32 cellular contexts compared by ENCODE assay signal in the genomic region with DNA sequence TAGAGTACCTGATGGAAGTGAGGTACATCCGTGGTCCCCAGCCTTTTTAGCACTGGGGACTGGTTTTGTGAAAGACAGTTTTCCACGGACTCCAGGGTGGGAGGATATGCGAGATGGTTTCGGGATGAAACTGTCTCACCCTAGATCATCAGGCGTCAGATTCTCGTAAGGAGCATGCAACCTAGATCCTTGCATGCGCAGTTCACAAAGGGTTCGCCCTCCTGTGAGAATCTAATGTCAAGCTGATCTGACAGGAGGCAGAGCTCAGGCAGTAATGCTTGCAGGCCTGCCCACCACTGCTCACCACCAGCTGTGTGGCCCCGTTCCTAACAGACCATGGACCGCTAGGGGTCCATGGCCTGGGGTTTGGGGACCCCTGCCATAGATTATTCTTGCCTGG. TPM values are rescaled to one million over a fixed set of nuclear protein-coding genes. Genes with fewer than 3 reads are reported as not detected.
DNase-seq lines count a peak whose midpoint lies in the region; ATAC-seq, FAIRE-seq and TF ChIP-seq lines count a peak whose summit lies in the region.
"Had no signal": no experiment of that assay in that cellular context is flagged by ENCODE, and none has a peak within 500 bp of the region (broad histone marks: within the 10 kb centered on the region; RNA-seq: fewer than 3 reads in every experiment).

No MANE protein-coding gene starts in this region.

- ATAC-seq in activated T-cell treated with anti-CD3 and anti-CD28 coated beads, Interleukin-2, amount 50 U/mL, for 72 hours (replicated peaks in 1 of 2) = no peak
- no peak for ATAC-seq in T-cell (replicated peaks in 1 of 4)
- no peak for ATAC-seq in stimulated activated naive B cell treated with anti-CD40 and anti-IgM and Interleukin-4, amounts not matched to agents 10 μg/mL and 1 μg/mL and 100 μg/mL, for 72 hours (replicated peaks)
- ATAC-seq: activated T-cell treated with anti-CD3 and anti-CD28 coated beads, Interleukin-2, amount 50 U/mL, for 4 hours; foreskin keratinocyte had no signal

- H4K5ac ChIP-seq in H1 (ENCODE audit: insufficient read length, low read depth, low read length) = no peak overlapping the region

- no peak for TF ChIP-seq EP300 in H1 (IDR thresholded peaks at IDR 0.05; ENCODE audit: borderline replicate concordance in 1 of 2, low read depth in 2 of 2, low read length in 2 of 2)

- no peaks in the 10 kb centered on the region for H3K9me3 ChIP-seq in H1 (ENCODE audit: insufficient read depth in 2 of 2, low read depth in 1 of 2, low read length in 1 of 2)
- H3K9me3 ChIP-seq: HAP-1, prostate gland, sigmoid colon had no signal

- H3K4me2 ChIP-seq in H1 (ENCODE audit: insufficient read depth in 1 of 2, low read depth in 2 of 2, low read length in 2 of 2) = peak overlapping the region in 1 of 2 experiments; percentile 18; a peak in 1 of 4 replicates

- H3K79me2 ChIP-seq in H1 (ENCODE audit: control insufficient read depth in 1 of 2, insufficient read depth in 2 of 2, low read length in 2 of 2) = peaks cover 83 to 100% of the 10 kb centered on the region in 2 experiments

- no peak for FAIRE-seq in H1 (lab: Jason Lieb, UNC)
- FAIRE-seq: GM18507 had no signal

- no peak overlapping the region for H2AFZ ChIP-seq in H1 (ENCODE audit: low read length)

- H2AK5ac ChIP-seq in H1 (ENCODE audit: low read depth, low read length) = no peak overlapping the region

- H4K20me1 ChIP-seq in H1 (replicated peaks in 1 of 2; ENCODE audit: control insufficient read depth in 1 of 2, insufficient read depth in 2 of 2, low read length in 2 of 2) = peaks cover 45 to 49% of the 10 kb centered on the region in 2 experiments

- H3K18ac ChIP-seq in H1 (ENCODE audit: extremely low read depth, low read length) = 0 out of 2 replicates have a peak overlapping the region, but pooled peaks have one; percentile 38

- no peak for TF ChIP-seq POLR2A in H1 (IDR thresholded peaks at IDR 0.05; ENCODE audit: control extremely low read depth in 1 of 2, low read depth in 2 of 2, low read length in 2 of 2)

- no peak overlapping the region for H2BK20ac ChIP-seq in H1 (ENCODE audit: low read length)

- H3K27me3 ChIP-seq in H1 (replicated peaks in 1 of 4; ENCODE audit: control insufficient read depth in 3 of 4, extremely low read depth in 1 of 4, insufficient read depth in 3 of 4, low read length in 3 of 4) = no peaks in the 10 kb centered on the region
- H3K27me3 ChIP-seq: esophagus squamous epithelium, foreskin keratinocyte, sigmoid colon had no signal

- no peaks in the 10 kb centered on the region for H3K27me3 Mint-ChIP-seq in activated T-cell treated with anti-CD3 and anti-CD28 coated beads, Interleukin-2, amount 50 U/mL, for 72 hours (ENCODE audit: low read depth)
- H3K27me3 Mint-ChIP-seq in T-cell = no peaks in the 10 kb centered on the region
- no peaks in the 10 kb centered on the region for H3K27me3 Mint-ChIP-seq in stimulated activated naive B cell treated with anti-CD40 and anti-IgM and Interleukin-4, amounts not matched to agents 10 μg/mL and 1 μg/mL and 100 μg/mL, for 72 hours
- H3K27me3 Mint-ChIP-seq: brain, type B pancreatic cell had no signal

- no peak overlapping the region for H3K14ac ChIP-seq in H1 (ENCODE audit: insufficient read length)

- H3K4me1 Mint-ChIP-seq in activated T-cell treated with anti-CD3 and anti-CD28 coated beads, Interleukin-2, amount 50 U/mL, for 72 hours (ENCODE audit: low read depth) = peaks cover 99% of the 10 kb centered on the region
- H3K4me1 Mint-ChIP-seq in T-cell = peaks cover 90 to 93% (median 93%) of the 10 kb centered on the region in 3 donors
- H3K4me1 Mint-ChIP-seq in stimulated activated naive B cell treated with anti-CD40 and anti-IgM and Interleukin-4, amounts not matched to agents 10 μg/mL and 1 μg/mL and 100 μg/mL, for 72 hours = peaks cover 54 to 84% of the 10 kb centered on the region in 2 donors

- no peak overlapping the region for H2BK5ac ChIP-seq in H1 (ENCODE audit: low read depth, low read length)

- H2BK15ac ChIP-seq in H1 (ENCODE audit: low read length) = no peak overlapping the region

- in situ Hi-C loops in GM13976 (cut with MboI; ENCODE audit: low sequenced_read_pairs, unreplicated experiment) = no loop called here

- H3K4ac ChIP-seq in H1 (replicated peaks; ENCODE audit: insufficient read length, low read depth, low read length) = no peak overlapping the region

- WGBS in H1 (ENCODE audit: extremely low coverage in 1 of 2, insufficient coverage in 1 of 2, insufficient read length in 1 of 2, insufficient replicate concordance in 2 of 2, low coverage in 1 of 2, low lambda C conversion rate in 2 of 2, missing lambda C conversion rate in 1 of 2), 2 experiments = 88% methylated on average over 10 of the region's 10 CpGs; no CpG with 5 or more reads in 1 of the 2 experiments

- peak overlapping the region; percentile 20 to 63 for H3K4me3 Mint-ChIP-seq in activated T-cell treated with anti-CD3 and anti-CD28 coated beads, Interleukin-2, amount 50 U/mL, for 72 hours
- H3K4me3 Mint-ChIP-seq in T-cell = peak overlapping the region in 1 of 3 donors; percentile 47
- no peak overlapping the region for H3K4me3 Mint-ChIP-seq in stimulated activated naive B cell treated with anti-CD40 and anti-IgM and Interleukin-4, amounts not matched to agents 10 μg/mL and 1 μg/mL and 100 μg/mL, for 72 hours
- H3K4me3 Mint-ChIP-seq: activated T-cell treated with anti-CD3 and anti-CD28 coated beads, Interleukin-2, amount 50 U/mL, for 4 hours; brain; T-helper 2 cell treated with Interferon-gamma antibody and Interleukin-4, amounts not matched to agents 5 μg/mL and 100 μg/mL, for 36 hours; type B pancreatic cell had no signal

- peaks cover 28% of the 10 kb centered on the region for H3K79me1 ChIP-seq in H1 (ENCODE audit: low read depth, low read length)

- H2BK12ac ChIP-seq in H1 (ENCODE audit: low read depth, low read length) = no peak overlapping the region

- H3K4me1 ChIP-seq in H1 (replicated peaks in 1 of 4; ENCODE audit: control insufficient read depth in 3 of 4, insufficient read depth in 4 of 4, low read length in 3 of 4) = peaks cover 3 to 15% (median 13%) of the 10 kb centered on the region in 4 experiments
- H3K4me1 ChIP-seq: HAP-1, prostate gland had no signal

- POLR2A ChIA-PET in T-cell (lab: Charles Lee) (no interaction called here), H1 (lab: Charles Lee; ENCODE audit: partially characterized antibody) (interaction anchor here (0.6 kb wide), 1 partner anchor 31 kb away, joined by 3 read pairs; no protein-coding TSS in a partner anchor)

- peak overlapping the region; percentile 88 for H3K27ac Mint-ChIP-seq in activated T-cell treated with anti-CD3 and anti-CD28 coated beads, Interleukin-2, amount 50 U/mL, for 72 hours
- peak overlapping the region; percentile 73 to 84 for H3K27ac Mint-ChIP-seq in T-cell
- H3K27ac Mint-ChIP-seq in stimulated activated naive B cell treated with anti-CD40 and anti-IgM and Interleukin-4, amounts not matched to agents 10 μg/mL and 1 μg/mL and 100 μg/mL, for 72 hours = peak overlapping the region; percentile 31

- no peak overlapping the region for H3K4me3 ChIP-seq in H1 (ENCODE audit: extremely low read depth in 1 of 4, insufficient read depth in 2 of 4, low read depth in 3 of 4, low read length in 4 of 4)
- H3K4me3 ChIP-seq: esophagus squamous epithelium, HAP-1, prostate gland, sigmoid colon had no signal

- no peak for DNase-seq in activated T-cell treated with anti-CD3 and anti-CD28 coated beads, Interleukin-2, amount 50 U/mL, for 72 hours
- DNase-seq in activated T-cell treated with anti-CD3 and anti-CD28 coated beads, Interleukin-2, amount 50 U/mL, for 1 hour = no peak
- DNase-seq in T-cell = no peak
- no peak for DNase-seq in H1 (ENCODE audit: low read depth in 1 of 2, low spot score in 2 of 2)
- no peak for DNase-seq in stimulated activated naive B cell treated with anti-CD40 and anti-IgM and Interleukin-4, amounts not matched to agents 10 μg/mL and 1 μg/mL and 100 μg/mL, for 72 hours
- no peak for DNase-seq in GM13976 (ENCODE audit: low spot score)
- no peak for DNase-seq in SKM-1 treated with dmso at 0.1 percent for 144 hours (lab: John Stamatoyannopoulos, UW; ENCODE audit: unreplicated experiment)
- no peak for DNase-seq in NCI-H82 treated with DMSO at 0.1 percent for 48 hours (lab: John Stamatoyannopoulos, UW; ENCODE audit: unreplicated experiment)
- DNase-seq: activated T-cell treated with anti-CD3 and anti-CD28 coated beads, Interleukin-2, amount 50 U/mL, for 4 hours; amniotic stem cell; DND-41; esophagus squamous epithelium; foreskin keratinocyte; islet precursor cell; KG1; MM.1S; NCI-H2029; NCI-H524; occipital lobe; SHP77 treated with DMSO at 0.1 percent for 48 hours; sigmoid colon; stimulated activated CD4-positive, alpha-beta T cell treated with anti-CD3 and anti-CD28 coated beads, Interleukin-12 subunit alpha, Interleukin-12 subunit beta, amount 100 ng/mL, for 4 hours; stimulated activated CD4-positive, alpha-beta T cell treated with anti-CD3 and anti-CD28 coated beads, Interleukin-2, amount 100 ng/mL, for 48 hours; substantia nigra had no signal

- H3K56ac ChIP-seq in H1 (replicated peaks; ENCODE audit: insufficient read length, low read depth, low read length) = no peak overlapping the region

- TF ChIP-seq RAD21 in H1 (IDR thresholded peaks at IDR 0.05 in 1 of 2, conservative IDR thresholded peaks at IDR 0.05 in 1 of 2; ENCODE audit: low read depth in 2 of 2, low read length in 2 of 2) = no peak

- H3K23ac ChIP-seq in H1 (ENCODE audit: insufficient read length) = no peak overlapping the region

- no peaks in the 10 kb centered on the region for H3K23me2 ChIP-seq in H1 (ENCODE audit: low read depth, low read length)

- H3K9ac ChIP-seq in H1 (replicated peaks in 1 of 4; ENCODE audit: extremely low read depth in 1 of 4, low read depth in 3 of 4, low read length in 3 of 4) = no peak overlapping the region

- H3K9me3 Mint-ChIP-seq in activated T-cell treated with anti-CD3 and anti-CD28 coated beads, Interleukin-2, amount 50 U/mL, for 72 hours = peaks cover 2 to 4% of the 10 kb centered on the region in 2 donors
- peaks cover 8 to 13% (median 8%) of the 10 kb centered on the region in 3 donors for H3K9me3 Mint-ChIP-seq in T-cell
- H3K9me3 Mint-ChIP-seq in stimulated activated naive B cell treated with anti-CD40 and anti-IgM and Interleukin-4, amounts not matched to agents 10 μg/mL and 1 μg/mL and 100 μg/mL, for 72 hours = peaks cover 5 to 8% of the 10 kb centered on the region in 2 donors

- no peak overlapping the region for H2BK120ac ChIP-seq in H1 (replicated peaks; ENCODE audit: low read depth, low read length)

- no peak overlapping the region for H4K8ac ChIP-seq in H1 (ENCODE audit: extremely low read depth, insufficient read depth, low read length)

- H3K27ac ChIP-seq in H1 (ENCODE audit: low read depth, low read length) = no peak overlapping the region
- H3K27ac ChIP-seq: C4-2B, esophagus squamous epithelium, foreskin keratinocyte, HL-60, prostate gland had no signal

- H3K36me3 ChIP-seq in H1 (ENCODE audit: control insufficient read depth in 2 of 4, insufficient read depth in 4 of 4, low read length in 3 of 4) = no peaks in the 10 kb centered on the region
- H3K36me3 ChIP-seq: HAP-1, prostate gland, sigmoid colon had no signal

- CTCF ChIA-PET in T-cell (lab: Charles Lee) = no interaction called here
- CTCF ChIA-PET in H1 (lab: Charles Lee; ENCODE audit: partially characterized antibody) = no interaction called here

- peaks cover 18 to 29% of the 10 kb centered on the region in 2 donors for H3K36me3 Mint-ChIP-seq in activated T-cell treated with anti-CD3 and anti-CD28 coated beads, Interleukin-2, amount 50 U/mL, for 72 hours (ENCODE audit: insufficient read depth in 2 of 2)
- H3K36me3 Mint-ChIP-seq in T-cell = peaks cover 39% of the 10 kb centered on the region
- peaks cover 41 to 57% of the 10 kb centered on the region in 2 donors for H3K36me3 Mint-ChIP-seq in stimulated activated naive B cell treated with anti-CD40 and anti-IgM and Interleukin-4, amounts not matched to agents 10 μg/mL and 1 μg/mL and 100 μg/mL, for 72 hours

- H4K91ac ChIP-seq in H1 (replicated peaks; ENCODE audit: insufficient read length, low read length) = no peak overlapping the region

- TF ChIP-seq CTCF in H1 (IDR thresholded peaks at IDR 0.05; ENCODE audit: control extremely low read depth in 1 of 3, insufficient read depth in 1 of 3, low read depth in 1 of 3, low read length in 3 of 3) (no peak), GM13976 (IDR thresholded peaks at IDR 0.05; ENCODE audit: borderline replicate concordance, control extremely low read depth, extremely low read depth, insufficient read depth, missing control alignments) (no peak)

RNA-seq across cellular contexts. Expression of gene B3GNT2, which starts 11.6 kb away (rescaled TPM):
- total RNA-seq in activated T-cell treated with anti-CD3 and anti-CD28 coated beads, Interleukin-2, amount 50 U/mL, for 72 hours = 10 to 100 TPM; 46.2 to 47.2 TPM
- 10 to 100 TPM; 20.9 to 47.3 (median 22.4) TPM for total RNA-seq in T-cell
- 40.8 and 41.3 TPM in 2 replicates for total RNA-seq in H1 (2021; fragmentation: NEBNext Ultra II Directional; extraction: Animal tissue kit (Norgen Biotek cat#: 25700))
- polyA plus RNA-seq in H1 (2011; rRNA removed) = 17.6 and 20.1 TPM in 2 replicates
- polyA plus RNA-seq in H1 (2011; cell fraction: cytosol; rRNA removed) = 29.3 TPM
- polyA plus RNA-seq in H1 (2011; cell fraction: nucleus; rRNA removed) = 16.1 TPM
- polyA plus RNA-seq in H1 (2012, experiment 1 of 2) = 21.6 to 30.8 TPM (median 26.6 TPM) in 4 replicates
- 4.7 TPM for polyA plus RNA-seq in H1 (2012, experiment 2 of 2)
- polyA plus RNA-seq in H1 (2013, experiment 1 of 2) = 46.9 TPM
- polyA plus RNA-seq in H1 (2013, experiment 2 of 2) = 54.5 TPM
- 55.2 TPM in 2 replicates for polyA minus RNA-seq in H1 (2011; rRNA and poly(A)+ RNA removed)
- 29.4 TPM for polyA minus RNA-seq in H1 (2011; cell fraction: cytosol; rRNA and poly(A)+ RNA removed)
- polyA minus RNA-seq in H1 (2011; cell fraction: nucleus; rRNA and poly(A)+ RNA removed) = 28.5 TPM

Comparison
In these comparisons a context has a peak if more than half of its experiments do, and no peak if none do; other contexts are left out.
1. H3K27ac Mint-ChIP-seq: peak in every context shown above with its lines; median percentile 88 in activated T-cell treated with anti-CD3 and anti-CD28 coated beads, Interleukin-2, amount 50 U/mL, for 72 hours; 78 in T-cell; 31 in stimulated activated naive B cell treated with anti-CD40 and anti-IgM and Interleukin-4, amounts not matched to agents 10 μg/mL and 1 μg/mL and 100 μg/mL, for 72 hours.
2. H3K4me3 Mint-ChIP-seq: peak in activated T-cell treated with anti-CD3 and anti-CD28 coated beads, Interleukin-2, amount 50 U/mL, for 72 hours (2 of 2); none in stimulated activated naive B cell treated with anti-CD40 and anti-IgM and Interleukin-4, amounts not matched to agents 10 μg/mL and 1 μg/mL and 100 μg/mL, for 72 hours (0 of 2).